Comparison of ENCODE assay signal across 1 cellular context in the genomic region with DNA sequence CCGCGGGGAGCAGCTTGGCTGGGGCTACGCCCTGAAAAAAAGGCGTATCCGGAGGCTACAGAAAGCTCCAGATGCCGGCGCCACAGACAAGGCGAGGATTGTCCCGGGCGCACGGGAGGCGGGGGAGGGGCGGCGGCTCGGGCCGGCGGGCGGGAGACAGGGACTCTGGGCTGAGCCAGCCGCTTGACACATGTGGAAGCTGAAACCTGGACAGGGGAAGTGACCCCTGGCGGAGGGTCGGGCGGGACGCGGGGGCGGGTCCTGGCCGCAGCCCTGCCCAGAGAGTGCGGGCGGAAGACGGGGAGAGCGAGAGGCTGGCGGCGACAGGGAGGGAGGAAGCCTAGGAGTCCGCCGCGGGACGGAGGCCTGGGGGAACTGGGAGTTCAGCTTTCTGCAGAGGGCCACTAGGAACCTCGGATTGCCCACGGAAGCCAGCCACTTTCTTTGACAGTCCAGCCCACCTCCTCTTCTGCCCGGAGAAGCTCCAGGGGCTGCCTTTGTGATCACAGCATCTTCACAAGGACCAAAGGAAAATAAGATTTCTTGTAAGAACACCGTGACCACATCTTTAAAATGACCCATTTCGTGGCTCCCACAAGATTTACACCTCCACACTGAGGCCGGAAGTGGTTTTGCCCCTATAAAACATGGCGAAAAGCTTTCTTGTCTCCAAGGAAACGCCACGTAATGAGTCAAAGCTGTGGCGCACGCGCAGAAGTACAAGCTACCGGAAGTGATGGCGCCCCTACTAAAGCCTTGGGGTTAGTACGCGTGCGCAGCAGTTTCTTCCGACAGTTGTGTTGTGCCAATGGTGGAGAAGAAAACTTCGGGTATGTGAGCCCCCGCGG.
TF ChIP-seq lines count a peak whose summit lies in the region.

A gene with protein sequence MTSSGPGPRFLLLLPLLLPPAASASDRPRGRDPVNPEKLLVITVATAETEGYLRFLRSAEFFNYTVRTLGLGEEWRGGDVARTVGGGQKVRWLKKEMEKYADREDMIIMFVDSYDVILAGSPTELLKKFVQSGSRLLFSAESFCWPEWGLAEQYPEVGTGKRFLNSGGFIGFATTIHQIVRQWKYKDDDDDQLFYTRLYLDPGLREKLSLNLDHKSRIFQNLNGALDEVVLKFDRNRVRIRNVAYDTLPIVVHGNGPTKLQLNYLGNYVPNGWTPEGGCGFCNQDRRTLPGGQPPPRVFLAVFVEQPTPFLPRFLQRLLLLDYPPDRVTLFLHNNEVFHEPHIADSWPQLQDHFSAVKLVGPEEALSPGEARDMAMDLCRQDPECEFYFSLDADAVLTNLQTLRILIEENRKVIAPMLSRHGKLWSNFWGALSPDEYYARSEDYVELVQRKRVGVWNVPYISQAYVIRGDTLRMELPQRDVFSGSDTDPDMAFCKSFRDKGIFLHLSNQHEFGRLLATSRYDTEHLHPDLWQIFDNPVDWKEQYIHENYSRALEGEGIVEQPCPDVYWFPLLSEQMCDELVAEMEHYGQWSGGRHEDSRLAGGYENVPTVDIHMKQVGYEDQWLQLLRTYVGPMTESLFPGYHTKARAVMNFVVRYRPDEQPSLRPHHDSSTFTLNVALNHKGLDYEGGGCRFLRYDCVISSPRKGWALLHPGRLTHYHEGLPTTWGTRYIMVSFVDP (minus strand): TSS at position 194 of the 848 bp plus-strand sequence. CDS start 307 bp downstream, outside the sequence.
A gene (plus strand): TSS at position 778 of the 848 bp plus-strand sequence. CDS start 31 bp downstream, at position 809.

TF ChIP-seq in HepG2, 621 proteins besides CTCF, POLR2A, EP300 and RAD21 (continued from another document and continues in another):
- TF ChIP-seq, protein P1, sequence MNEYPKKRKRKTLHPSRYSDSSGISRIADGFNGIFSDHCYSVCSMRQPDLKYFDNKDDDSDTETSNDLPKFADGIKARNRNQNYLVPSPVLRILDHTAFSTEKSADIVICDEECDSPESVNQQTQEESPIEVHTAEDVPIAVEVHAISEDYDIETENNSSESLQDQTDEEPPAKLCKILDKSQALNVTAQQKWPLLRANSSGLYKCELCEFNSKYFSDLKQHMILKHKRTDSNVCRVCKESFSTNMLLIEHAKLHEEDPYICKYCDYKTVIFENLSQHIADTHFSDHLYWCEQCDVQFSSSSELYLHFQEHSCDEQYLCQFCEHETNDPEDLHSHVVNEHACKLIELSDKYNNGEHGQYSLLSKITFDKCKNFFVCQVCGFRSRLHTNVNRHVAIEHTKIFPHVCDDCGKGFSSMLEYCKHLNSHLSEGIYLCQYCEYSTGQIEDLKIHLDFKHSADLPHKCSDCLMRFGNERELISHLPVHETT (CRISPR knock-in tag; conservative IDR thresholded peaks at IDR 0.05): peak; percentile 62; the same call in 1 of the 2 replicates
- TF ChIP-seq PHF20 (CRISPR knock-in tag; IDR thresholded peaks at IDR 0.05) (0 out of 2 replicates have a peak, but pooled peaks have one; percentile 8), RARA (CRISPR knock-in tag; IDR thresholded peaks at IDR 0.05) (peak; percentile 31; the same call in 1 of the 2 replicates), RFX1 (IDR thresholded peaks at IDR 0.05) (peak; percentile 85), ZNF30 (CRISPR knock-in tag; IDR thresholded peaks at IDR 0.05) (0 out of 2 replicates have a peak, but pooled peaks have one; percentile 39), MBNL3 (CRISPR knock-in tag; conservative IDR thresholded peaks at IDR 0.05) (no peak), U2AF2 (IDR thresholded peaks at IDR 0.05; ENCODE audit: low read depth, low read length) (0 out of 2 replicates have a peak, but pooled peaks have one; percentile 63), ZNF331 (CRISPR knock-in tag; IDR thresholded peaks at IDR 0.05) (peak; percentile 65), ZNF552 (CRISPR knock-in tag; IDR thresholded peaks at IDR 0.05; ENCODE audit: borderline replicate concordance) (no peak), RFXAP (CRISPR knock-in tag; IDR thresholded peaks at IDR 0.05; ENCODE audit: borderline replicate concordance) (peak; percentile 47; the same call in 1 of the 2 replicates), TCF12 (IDR thresholded peaks at IDR 0.05) (no peak), TCF12 (CRISPR knock-in tag; IDR thresholded peaks at IDR 0.05) (peak; percentile 70; the same call in 1 of the 2 replicates), KAT7 (CRISPR knock-in tag; IDR thresholded peaks at IDR 0.05; ENCODE audit: borderline replicate concordance) (0 out of 2 replicates have a peak, but pooled peaks have one; percentile 36), PAF1 (CRISPR knock-in tag; IDR thresholded peaks at IDR 0.05) (no peak), CREM (IDR thresholded peaks at IDR 0.05) (peak; percentile 92), CREM (CRISPR knock-in tag; IDR thresholded peaks at IDR 0.05) (no peak), POLR2G (IDR thresholded peaks at IDR 0.05; ENCODE audit: low read depth, low read length) (peak; percentile 73), TEAD3 (CRISPR knock-in tag; optimal IDR thresholded peaks at IDR 0.05; ENCODE audit: borderline replicate concordance) (peak; percentile 26), SOX5 (CRISPR knock-in tag; IDR thresholded peaks at IDR 0.05; ENCODE audit: borderline replicate concordance) (0 out of 2 replicates have a peak, but pooled peaks have one; percentile 22), ZNF773 (CRISPR knock-in tag; IDR thresholded peaks at IDR 0.05; ENCODE audit: borderline replicate concordance) (0 out of 2 replicates have a peak, but pooled peaks have one; percentile 52), HCFC1 (IDR thresholded peaks at IDR 0.05; ENCODE audit: low read depth, low read length) (peak; percentile 80), ZSCAN9 (CRISPR knock-in tag; IDR thresholded peaks at IDR 0.05; ENCODE audit: borderline replicate concordance) (0 out of 2 replicates have a peak, but pooled peaks have one; percentile 17), SP2 (CRISPR knock-in tag; IDR thresholded peaks at IDR 0.05) (peak; percentile 25; the same call in 1 of the 2 replicates), ZNF468 (CRISPR knock-in tag; IDR thresholded peaks at IDR 0.05) (0 out of 2 replicates have a peak, but pooled peaks have one; percentile 12), SRY (CRISPR knock-in tag; IDR thresholded peaks at IDR 0.05) (0 out of 2 replicates have a peak, but pooled peaks have one; percentile 4), ETV5 (CRISPR knock-in tag; IDR thresholded peaks at IDR 0.05; ENCODE audit: borderline replicate concordance) (peak; percentile 37; the same call in 1 of the 2 replicates), ZNF746 (CRISPR knock-in tag; IDR thresholded peaks at IDR 0.05) (0 out of 2 replicates have a peak, but pooled peaks have one; percentile 26), SP4 (CRISPR knock-in tag; IDR thresholded peaks at IDR 0.05) (no peak), RBM22 (optimal IDR thresholded peaks at IDR 0.05; ENCODE audit: low read length) (peak; percentile 94), HDAC1 (CRISPR knock-in tag; IDR thresholded peaks at IDR 0.05) (peak; percentile 35), RFX3 (CRISPR knock-in tag; IDR thresholded peaks at IDR 0.05) (peak; percentile 89), HOXA3 (CRISPR knock-in tag; IDR thresholded peaks at IDR 0.05) (peak; percentile 88), MXD4 (CRISPR knock-in tag; IDR thresholded peaks at IDR 0.05) (peak; percentile 75)
- TF ChIP-seq, protein P2, sequence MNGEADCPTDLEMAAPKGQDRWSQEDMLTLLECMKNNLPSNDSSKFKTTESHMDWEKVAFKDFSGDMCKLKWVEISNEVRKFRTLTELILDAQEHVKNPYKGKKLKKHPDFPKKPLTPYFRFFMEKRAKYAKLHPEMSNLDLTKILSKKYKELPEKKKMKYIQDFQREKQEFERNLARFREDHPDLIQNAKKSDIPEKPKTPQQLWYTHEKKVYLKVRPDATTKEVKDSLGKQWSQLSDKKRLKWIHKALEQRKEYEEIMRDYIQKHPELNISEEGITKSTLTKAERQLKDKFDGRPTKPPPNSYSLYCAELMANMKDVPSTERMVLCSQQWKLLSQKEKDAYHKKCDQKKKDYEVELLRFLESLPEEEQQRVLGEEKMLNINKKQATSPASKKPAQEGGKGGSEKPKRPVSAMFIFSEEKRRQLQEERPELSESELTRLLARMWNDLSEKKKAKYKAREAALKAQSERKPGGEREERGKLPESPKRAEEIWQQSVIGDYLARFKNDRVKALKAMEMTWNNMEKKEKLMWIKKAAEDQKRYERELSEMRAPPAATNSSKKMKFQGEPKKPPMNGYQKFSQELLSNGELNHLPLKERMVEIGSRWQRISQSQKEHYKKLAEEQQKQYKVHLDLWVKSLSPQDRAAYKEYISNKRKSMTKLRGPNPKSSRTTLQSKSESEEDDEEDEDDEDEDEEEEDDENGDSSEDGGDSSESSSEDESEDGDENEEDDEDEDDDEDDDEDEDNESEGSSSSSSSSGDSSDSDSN (CRISPR knock-in tag; IDR thresholded peaks at IDR 0.05): peak; percentile 94
- TF ChIP-seq, protein P3, sequence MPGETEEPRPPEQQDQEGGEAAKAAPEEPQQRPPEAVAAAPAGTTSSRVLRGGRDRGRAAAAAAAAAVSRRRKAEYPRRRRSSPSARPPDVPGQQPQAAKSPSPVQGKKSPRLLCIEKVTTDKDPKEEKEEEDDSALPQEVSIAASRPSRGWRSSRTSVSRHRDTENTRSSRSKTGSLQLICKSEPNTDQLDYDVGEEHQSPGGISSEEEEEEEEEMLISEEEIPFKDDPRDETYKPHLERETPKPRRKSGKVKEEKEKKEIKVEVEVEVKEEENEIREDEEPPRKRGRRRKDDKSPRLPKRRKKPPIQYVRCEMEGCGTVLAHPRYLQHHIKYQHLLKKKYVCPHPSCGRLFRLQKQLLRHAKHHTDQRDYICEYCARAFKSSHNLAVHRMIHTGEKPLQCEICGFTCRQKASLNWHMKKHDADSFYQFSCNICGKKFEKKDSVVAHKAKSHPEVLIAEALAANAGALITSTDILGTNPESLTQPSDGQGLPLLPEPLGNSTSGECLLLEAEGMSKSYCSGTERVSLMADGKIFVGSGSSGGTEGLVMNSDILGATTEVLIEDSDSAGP (CRISPR knock-in tag; IDR thresholded peaks at IDR 0.05; ENCODE audit: borderline replicate concordance): peak; percentile 35; the same call in 1 of the 2 replicates
- TF ChIP-seq, protein P4, sequence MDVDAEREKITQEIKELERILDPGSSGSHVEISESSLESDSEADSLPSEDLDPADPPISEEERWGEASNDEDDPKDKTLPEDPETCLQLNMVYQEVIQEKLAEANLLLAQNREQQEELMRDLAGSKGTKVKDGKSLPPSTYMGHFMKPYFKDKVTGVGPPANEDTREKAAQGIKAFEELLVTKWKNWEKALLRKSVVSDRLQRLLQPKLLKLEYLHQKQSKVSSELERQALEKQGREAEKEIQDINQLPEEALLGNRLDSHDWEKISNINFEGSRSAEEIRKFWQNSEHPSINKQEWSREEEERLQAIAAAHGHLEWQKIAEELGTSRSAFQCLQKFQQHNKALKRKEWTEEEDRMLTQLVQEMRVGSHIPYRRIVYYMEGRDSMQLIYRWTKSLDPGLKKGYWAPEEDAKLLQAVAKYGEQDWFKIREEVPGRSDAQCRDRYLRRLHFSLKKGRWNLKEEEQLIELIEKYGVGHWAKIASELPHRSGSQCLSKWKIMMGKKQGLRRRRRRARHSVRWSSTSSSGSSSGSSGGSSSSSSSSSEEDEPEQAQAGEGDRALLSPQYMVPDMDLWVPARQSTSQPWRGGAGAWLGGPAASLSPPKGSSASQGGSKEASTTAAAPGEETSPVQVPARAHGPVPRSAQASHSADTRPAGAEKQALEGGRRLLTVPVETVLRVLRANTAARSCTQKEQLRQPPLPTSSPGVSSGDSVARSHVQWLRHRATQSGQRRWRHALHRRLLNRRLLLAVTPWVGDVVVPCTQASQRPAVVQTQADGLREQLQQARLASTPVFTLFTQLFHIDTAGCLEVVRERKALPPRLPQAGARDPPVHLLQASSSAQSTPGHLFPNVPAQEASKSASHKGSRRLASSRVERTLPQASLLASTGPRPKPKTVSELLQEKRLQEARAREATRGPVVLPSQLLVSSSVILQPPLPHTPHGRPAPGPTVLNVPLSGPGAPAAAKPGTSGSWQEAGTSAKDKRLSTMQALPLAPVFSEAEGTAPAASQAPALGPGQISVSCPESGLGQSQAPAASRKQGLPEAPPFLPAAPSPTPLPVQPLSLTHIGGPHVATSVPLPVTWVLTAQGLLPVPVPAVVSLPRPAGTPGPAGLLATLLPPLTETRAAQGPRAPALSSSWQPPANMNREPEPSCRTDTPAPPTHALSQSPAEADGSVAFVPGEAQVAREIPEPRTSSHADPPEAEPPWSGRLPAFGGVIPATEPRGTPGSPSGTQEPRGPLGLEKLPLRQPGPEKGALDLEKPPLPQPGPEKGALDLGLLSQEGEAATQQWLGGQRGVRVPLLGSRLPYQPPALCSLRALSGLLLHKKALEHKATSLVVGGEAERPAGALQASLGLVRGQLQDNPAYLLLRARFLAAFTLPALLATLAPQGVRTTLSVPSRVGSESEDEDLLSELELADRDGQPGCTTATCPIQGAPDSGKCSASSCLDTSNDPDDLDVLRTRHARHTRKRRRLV (CRISPR knock-in tag; IDR thresholded peaks at IDR 0.05): no peak; the same call in 1 of the 2 replicates
- TF ChIP-seq, protein P5, sequence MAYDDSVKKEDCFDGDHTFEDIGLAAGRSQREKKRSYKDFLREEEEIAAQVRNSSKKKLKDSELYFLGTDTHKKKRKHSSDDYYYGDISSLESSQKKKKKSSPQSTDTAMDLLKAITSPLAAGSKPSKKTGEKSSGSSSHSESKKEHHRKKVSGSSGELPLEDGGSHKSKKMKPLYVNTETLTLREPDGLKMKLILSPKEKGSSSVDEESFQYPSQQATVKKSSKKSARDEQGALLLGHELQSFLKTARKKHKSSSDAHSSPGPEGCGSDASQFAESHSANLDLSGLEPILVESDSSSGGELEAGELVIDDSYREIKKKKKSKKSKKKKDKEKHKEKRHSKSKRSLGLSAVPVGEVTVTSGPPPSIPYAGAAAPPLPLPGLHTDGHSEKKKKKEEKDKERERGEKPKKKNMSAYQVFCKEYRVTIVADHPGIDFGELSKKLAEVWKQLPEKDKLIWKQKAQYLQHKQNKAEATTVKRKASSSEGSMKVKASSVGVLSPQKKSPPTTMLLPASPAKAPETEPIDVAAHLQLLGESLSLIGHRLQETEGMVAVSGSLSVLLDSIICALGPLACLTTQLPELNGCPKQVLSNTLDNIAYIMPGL (CRISPR knock-in tag; IDR thresholded peaks at IDR 0.05; ENCODE audit: borderline replicate concordance in 1 of 2, low read depth in 1 of 2): peak; percentile 25 to 63; a peak in 1 of 4 replicates
- TF ChIP-seq, protein P6, sequence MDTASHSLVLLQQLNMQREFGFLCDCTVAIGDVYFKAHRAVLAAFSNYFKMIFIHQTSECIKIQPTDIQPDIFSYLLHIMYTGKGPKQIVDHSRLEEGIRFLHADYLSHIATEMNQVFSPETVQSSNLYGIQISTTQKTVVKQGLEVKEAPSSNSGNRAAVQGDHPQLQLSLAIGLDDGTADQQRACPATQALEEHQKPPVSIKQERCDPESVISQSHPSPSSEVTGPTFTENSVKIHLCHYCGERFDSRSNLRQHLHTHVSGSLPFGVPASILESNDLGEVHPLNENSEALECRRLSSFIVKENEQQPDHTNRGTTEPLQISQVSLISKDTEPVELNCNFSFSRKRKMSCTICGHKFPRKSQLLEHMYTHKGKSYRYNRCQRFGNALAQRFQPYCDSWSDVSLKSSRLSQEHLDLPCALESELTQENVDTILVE (CRISPR knock-in tag; IDR thresholded peaks at IDR 0.05): peak; percentile 36; the same call in 1 of the 2 replicates
- TF ChIP-seq, protein P7, sequence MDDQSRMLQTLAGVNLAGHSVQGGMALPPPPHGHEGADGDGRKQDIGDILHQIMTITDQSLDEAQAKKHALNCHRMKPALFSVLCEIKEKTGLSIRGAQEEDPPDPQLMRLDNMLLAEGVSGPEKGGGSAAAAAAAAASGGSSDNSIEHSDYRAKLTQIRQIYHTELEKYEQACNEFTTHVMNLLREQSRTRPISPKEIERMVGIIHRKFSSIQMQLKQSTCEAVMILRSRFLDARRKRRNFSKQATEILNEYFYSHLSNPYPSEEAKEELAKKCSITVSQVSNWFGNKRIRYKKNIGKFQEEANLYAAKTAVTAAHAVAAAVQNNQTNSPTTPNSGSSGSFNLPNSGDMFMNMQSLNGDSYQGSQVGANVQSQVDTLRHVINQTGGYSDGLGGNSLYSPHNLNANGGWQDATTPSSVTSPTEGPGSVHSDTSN (CRISPR knock-in tag; IDR thresholded peaks at IDR 0.05; ENCODE audit: borderline replicate concordance): 0 out of 2 replicates have a peak, but pooled peaks have one; percentile 22
